19 cellular contexts compared by ENCODE assay signal in the genomic region with DNA sequence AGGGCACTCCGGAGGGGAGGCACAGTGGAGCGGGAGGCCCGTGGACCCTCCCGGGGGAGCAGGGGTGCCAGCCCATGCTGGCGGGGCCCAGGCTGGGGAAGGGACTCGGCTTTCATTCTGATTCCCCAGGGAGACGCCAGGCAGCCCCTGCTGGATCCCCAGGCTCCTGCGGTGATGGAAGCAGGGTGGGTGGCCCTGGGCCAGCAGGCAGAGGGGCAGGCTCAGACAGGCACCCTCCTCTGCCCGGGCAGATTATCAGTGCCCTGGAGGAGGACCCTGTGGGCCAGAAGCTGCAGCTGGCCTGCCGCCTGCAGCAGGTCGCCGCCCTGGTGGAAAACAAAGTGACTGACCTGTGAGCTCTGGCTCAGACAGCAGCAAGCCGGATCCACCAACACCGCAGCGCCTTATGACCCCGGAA. TPM values are rescaled to one million over a fixed set of nuclear protein-coding genes. Genes with fewer than 3 reads are reported as not detected.
DNase-seq lines count a peak whose midpoint lies in the region; ATAC-seq, FAIRE-seq and TF ChIP-seq lines count a peak whose summit lies in the region.
"Had no signal": no experiment of that assay in that cellular context is flagged by ENCODE, and none has a peak within 500 bp of the region (broad histone marks: within the 10 kb centered on the region; RNA-seq: fewer than 3 reads in every experiment).

No MANE protein-coding gene starts in this region.

- no peaks in the 10 kb centered on the region for H4K20me1 ChIP-seq in H1 (replicated peaks in 1 of 2; ENCODE audit: control insufficient read depth in 1 of 2, insufficient read depth in 2 of 2, low read length in 2 of 2)

- H4K5ac ChIP-seq in H1 (ENCODE audit: insufficient read length, low read depth, low read length), result no peak overlapping the region

- no peaks in the 10 kb centered on the region for H3K79me2 ChIP-seq in H1 (ENCODE audit: control insufficient read depth in 1 of 2, insufficient read depth in 2 of 2, low read length in 2 of 2)

- H3K27ac ChIP-seq in H1 (ENCODE audit: low read depth, low read length), result no peak overlapping the region
- H3K27ac ChIP-seq: HL-60, stomach had no signal

- H2BK20ac ChIP-seq in H1 (ENCODE audit: low read length), result no peak overlapping the region

- H2BK5ac ChIP-seq in H1 (ENCODE audit: low read depth, low read length), result no peak overlapping the region

- POLR2A ChIA-PET in H1 (lab: Charles Lee; ENCODE audit: partially characterized antibody), result interaction anchor here (1.0 to 3.3 kb wide), 3 partner anchors 11 to 25 kb away, joined by 3 to 13 read pairs (median 4); a partner anchor contains a TSS

- 94% methylated on average over 8 of the region's 16 CpGs; no CpG with 5 or more reads in 1 of the 2 experiments for WGBS in H1 (ENCODE audit: extremely low coverage in 1 of 2, insufficient coverage in 1 of 2, insufficient read length in 1 of 2, insufficient replicate concordance in 2 of 2, low coverage in 1 of 2, low lambda C conversion rate in 2 of 2, missing lambda C conversion rate in 1 of 2), 2 experiments

- TF ChIP-seq RAD21 in H1 (IDR thresholded peaks at IDR 0.05 in 1 of 2, conservative IDR thresholded peaks at IDR 0.05 in 1 of 2; ENCODE audit: low read depth in 2 of 2, low read length in 2 of 2), result 0 out of 4 replicates have a peak, but pooled peaks of 1 of the 2 experiments have one; percentile 8

- no peak overlapping the region for H3K9ac ChIP-seq in H1 (replicated peaks in 1 of 4; ENCODE audit: extremely low read depth in 1 of 4, low read depth in 3 of 4, low read length in 3 of 4)

- no peaks in the 10 kb centered on the region for H3K36me3 ChIP-seq in GM06990 (ENCODE audit: control insufficient read depth, insufficient read depth, low read length)
- no peaks in the 10 kb centered on the region for H3K36me3 ChIP-seq in H1 (ENCODE audit: control insufficient read depth in 2 of 4, insufficient read depth in 4 of 4, low read length in 3 of 4)

- FAIRE-seq in H1 (lab: Jason Lieb, UNC), result no peak

- no peak for TF ChIP-seq EP300 in H1 (IDR thresholded peaks at IDR 0.05; ENCODE audit: borderline replicate concordance in 1 of 2, low read depth in 2 of 2, low read length in 2 of 2)

- no peak overlapping the region for H4K91ac ChIP-seq in H1 (replicated peaks; ENCODE audit: insufficient read length, low read length)

- no peaks in the 10 kb centered on the region for H3K23me2 ChIP-seq in H1 (ENCODE audit: low read depth, low read length)

- H2BK15ac ChIP-seq in H1 (ENCODE audit: low read length), result no peak overlapping the region

- no peak overlapping the region for H3K4me3 ChIP-seq in AG10803 (ENCODE audit: low read length)
- H3K4me3 ChIP-seq in GM06990 (replicated peaks; ENCODE audit: low read depth, low read length), result no peak overlapping the region
- H3K4me3 ChIP-seq in H1 (ENCODE audit: extremely low read depth in 1 of 4, insufficient read depth in 2 of 4, low read depth in 3 of 4, low read length in 4 of 4), result no peak overlapping the region
- H3K4me3 ChIP-seq: lung, stomach had no signal

- ATAC-seq in GM19467 (IDR thresholded peaks at IDR 0.05; ENCODE audit: unreplicated experiment) (no peak), HG03354 (IDR thresholded peaks at IDR 0.05; ENCODE audit: poor library complexity, severe bottlenecking, unreplicated experiment) (no peak)

- no peak overlapping the region for H3K14ac ChIP-seq in H1 (ENCODE audit: insufficient read length)

- CTCF ChIA-PET in H1 (lab: Charles Lee; ENCODE audit: partially characterized antibody), result interaction anchor here (0.6 to 3.0 kb wide), 11 partner anchors 11 to 128 kb away, joined by 3 to 10 read pairs (median 4); a partner anchor contains a TSS

- no peak overlapping the region for H3K18ac ChIP-seq in H1 (ENCODE audit: extremely low read depth, low read length)

- H3K79me1 ChIP-seq in H1 (ENCODE audit: low read depth, low read length), result no peaks in the 10 kb centered on the region

- H2AFZ ChIP-seq in H1 (ENCODE audit: low read length), result no peak overlapping the region

- no peak overlapping the region for H2BK120ac ChIP-seq in H1 (replicated peaks; ENCODE audit: low read depth, low read length)

- no peak overlapping the region for H3K56ac ChIP-seq in H1 (replicated peaks; ENCODE audit: insufficient read length, low read depth, low read length)

- TF ChIP-seq CTCF in AG10803 (conservative IDR thresholded peaks at IDR 0.05; ENCODE audit: low read length) (0 out of 2 replicates have a peak, but pooled peaks have one; percentile 4), GM06990 (IDR thresholded peaks at IDR 0.05; ENCODE audit: insufficient read depth, low read length, poor library complexity, severe bottlenecking) (peak; percentile 13), H1 (IDR thresholded peaks at IDR 0.05; ENCODE audit: control extremely low read depth in 1 of 3, insufficient read depth in 1 of 3, low read depth in 1 of 3, low read length in 3 of 3) (peak in 2 of 3 experiments; percentile 40 to 49; a peak in 3 of 4 replicates)

- H2AK5ac ChIP-seq in H1 (ENCODE audit: low read depth, low read length), result no peak overlapping the region

- no peak overlapping the region for H3K4me2 ChIP-seq in H1 (ENCODE audit: insufficient read depth in 1 of 2, low read depth in 2 of 2, low read length in 2 of 2)

- H3K27me3 ChIP-seq in GM06990 (replicated peaks; ENCODE audit: control insufficient read depth, insufficient read depth, low read length) (no peaks in the 10 kb centered on the region; the same call in 1 of the 2 replicates), H1 (replicated peaks in 1 of 4; ENCODE audit: control insufficient read depth in 3 of 4, extremely low read depth in 1 of 4, insufficient read depth in 3 of 4, low read length in 3 of 4) (no peaks in the 10 kb centered on the region)

- no peaks in the 10 kb centered on the region for H3K4me1 ChIP-seq in H1 (replicated peaks in 1 of 4; ENCODE audit: control insufficient read depth in 3 of 4, insufficient read depth in 4 of 4, low read length in 3 of 4)

- no peak overlapping the region for H3K4ac ChIP-seq in H1 (replicated peaks; ENCODE audit: insufficient read length, low read depth, low read length)

- H3K23ac ChIP-seq in H1 (ENCODE audit: insufficient read length), result no peak overlapping the region

- TF ChIP-seq POLR2A in H1 (IDR thresholded peaks at IDR 0.05; ENCODE audit: control extremely low read depth in 1 of 2, low read depth in 2 of 2, low read length in 2 of 2), result no peak

- H4K8ac ChIP-seq in H1 (ENCODE audit: extremely low read depth, insufficient read depth, low read length), result no peak overlapping the region

- DNase-seq in AG10803 (ENCODE audit: low read depth), result no peak
- DNase-seq in GM06990 (ENCODE audit: extremely low read depth, insufficient read length), result no peak
- DNase-seq in NCI-H1694 treated with DMSO at 0.1 percent for 48 hours (lab: John Stamatoyannopoulos, UW), result peak; percentile 58
- DNase-seq in H1 (ENCODE audit: low read depth in 1 of 2, low spot score in 2 of 2), result no peak
- no peak for DNase-seq in NCI-H446 treated with DMSO at 0.1 percent for 48 hours (lab: John Stamatoyannopoulos, UW)
- DNase-seq in SHP77 (lab: John Stamatoyannopoulos, UW), result no peak
- DNase-seq: activated CD4-positive, alpha-beta memory T cell treated with anti-CD3 and anti-CD28 coated beads, Interleukin-2, amount 10 ng/mL, durations not matched to agents 7 days and 5 days; anterior cingulate cortex; C1 segment of cervical spinal cord; dermis blood vessel endothelial cell; GDM1; nephron progenitor cell; SIG-M5; stomach had no signal

- H3K9me3 ChIP-seq in H1 (ENCODE audit: insufficient read depth in 2 of 2, low read depth in 1 of 2, low read length in 1 of 2), result no peaks in the 10 kb centered on the region
- H3K9me3 ChIP-seq: stomach had no signal

- no peak overlapping the region for H2BK12ac ChIP-seq in H1 (ENCODE audit: low read depth, low read length)

RNA-seq across cellular contexts. Expression of a gene that starts 2.1 kb away (rescaled TPM):
- total RNA-seq in H1 (2021; fragmentation: NEBNext Ultra II Directional; extraction: Animal tissue kit (Norgen Biotek cat#: 25700)), result not detected in 2 replicates
- polyA plus RNA-seq in H1 (2011; rRNA removed), result not detected in 2 replicates
- 0.01 TPM for polyA plus RNA-seq in H1 (2011; cell fraction: cytosol; rRNA removed)
- polyA plus RNA-seq in H1 (2011; cell fraction: nucleus; rRNA removed), result 0.30 TPM
- polyA plus RNA-seq in H1 (2012, experiment 1 of 2), result 0.30 to 0.56 TPM (median 0.49 TPM) in 4 replicates
- polyA plus RNA-seq in H1 (2012, experiment 2 of 2), result 0.09 TPM
- polyA plus RNA-seq in H1 (2013, experiment 1 of 2), result 0.06 TPM
- polyA plus RNA-seq in H1 (2013, experiment 2 of 2), result 0.04 TPM
- not detected in 2 replicates for polyA minus RNA-seq in H1 (2011; rRNA and poly(A)+ RNA removed)
- not detected for polyA minus RNA-seq in H1 (2011; cell fraction: cytosol; rRNA and poly(A)+ RNA removed)
- polyA minus RNA-seq in H1 (2011; cell fraction: nucleus; rRNA and poly(A)+ RNA removed), result not detected
- total RNA-seq: activated CD4-positive, alpha-beta memory T cell treated with anti-CD3 and anti-CD28 coated beads, Interleukin-2, amount 10 ng/mL, durations not matched to agents 7 days and 5 days; activated T-helper 2 cell treated with anti-CD3 and anti-CD28 coated beads, Interferon-gamma antibody, Interleukin-2, Interleukin-4, amounts not matched to agents 10 μg/mL and 5 μg/mL and 100 μg/mL, durations not matched to agents 14 hours and 24 hours and 36 hours had no signal

RNA-seq across cellular contexts. Expression of a gene that starts 14.6 kb away (rescaled TPM):
- 2.7 TPM in 2 replicates for total RNA-seq in H1 (2021; fragmentation: NEBNext Ultra II Directional; extraction: Animal tissue kit (Norgen Biotek cat#: 25700))
- 1.2 and 1.6 TPM in 2 replicates for polyA plus RNA-seq in H1 (2011; rRNA removed)
- polyA plus RNA-seq in H1 (2011; cell fraction: cytosol; rRNA removed), result 1.8 TPM
- polyA plus RNA-seq in H1 (2011; cell fraction: nucleus; rRNA removed), result 11.4 TPM
- polyA plus RNA-seq in H1 (2012, experiment 1 of 2), result 1.4 to 3.3 TPM (median 2.3 TPM) in 4 replicates
- 0.62 TPM for polyA plus RNA-seq in H1 (2012, experiment 2 of 2)
- 2.4 TPM for polyA plus RNA-seq in H1 (2013, experiment 1 of 2)
- 1.8 TPM for polyA plus RNA-seq in H1 (2013, experiment 2 of 2)
- polyA minus RNA-seq in H1 (2011; rRNA and poly(A)+ RNA removed), result 1.4 and 4.4 TPM in 2 replicates
- 1.1 TPM for polyA minus RNA-seq in H1 (2011; cell fraction: cytosol; rRNA and poly(A)+ RNA removed)
- 3.7 TPM for polyA minus RNA-seq in H1 (2011; cell fraction: nucleus; rRNA and poly(A)+ RNA removed)

RNA-seq across cellular contexts. Expression of a gene that starts 15.5 kb away (rescaled TPM):
- total RNA-seq in H1 (2021; fragmentation: NEBNext Ultra II Directional; extraction: Animal tissue kit (Norgen Biotek cat#: 25700)), result 36.1 and 39.4 TPM in 2 replicates
- polyA plus RNA-seq in H1 (2011; rRNA removed), result 66.7 and 96.2 TPM in 2 replicates
- polyA plus RNA-seq in H1 (2011; cell fraction: cytosol; rRNA removed), result 66.7 TPM
- 130 TPM for polyA plus RNA-seq in H1 (2011; cell fraction: nucleus; rRNA removed)
- 43.8 to 59.4 TPM (median 53.4 TPM) in 4 replicates for polyA plus RNA-seq in H1 (2012, experiment 1 of 2)
- polyA plus RNA-seq in H1 (2012, experiment 2 of 2), result 48.4 TPM
- 40.6 TPM for polyA plus RNA-seq in H1 (2013, experiment 1 of 2)
- 39.3 TPM for polyA plus RNA-seq in H1 (2013, experiment 2 of 2)
- 68.8 and 76.7 TPM in 2 replicates for polyA minus RNA-seq in H1 (2011; rRNA and poly(A)+ RNA removed)
- 34.0 TPM for polyA minus RNA-seq in H1 (2011; cell fraction: cytosol; rRNA and poly(A)+ RNA removed)
- 43.0 TPM for polyA minus RNA-seq in H1 (2011; cell fraction: nucleus; rRNA and poly(A)+ RNA removed)

RNA-seq across cellular contexts. Expression of a gene that starts 15.8 kb away (rescaled TPM):
- 161 and 168 TPM in 2 replicates for total RNA-seq in H1 (2021; fragmentation: NEBNext Ultra II Directional; extraction: Animal tissue kit (Norgen Biotek cat#: 25700))
- 642 and 734 TPM in 2 replicates for polyA plus RNA-seq in H1 (2011; rRNA removed)
- polyA plus RNA-seq in H1 (2011; cell fraction: cytosol; rRNA removed), result 365 TPM
- polyA plus RNA-seq in H1 (2011; cell fraction: nucleus; rRNA removed), result 398 TPM
- 175 to 309 TPM (median 297 TPM) in 4 replicates for polyA plus RNA-seq in H1 (2012, experiment 1 of 2)
- polyA plus RNA-seq in H1 (2012, experiment 2 of 2), result 443 TPM
- polyA plus RNA-seq in H1 (2013, experiment 1 of 2), result 365 TPM
- 421 TPM for polyA plus RNA-seq in H1 (2013, experiment 2 of 2)
- 125 and 128 TPM in 2 replicates for polyA minus RNA-seq in H1 (2011; rRNA and poly(A)+ RNA removed)
- 271 TPM for polyA minus RNA-seq in H1 (2011; cell fraction: cytosol; rRNA and poly(A)+ RNA removed)
- 60.7 TPM for polyA minus RNA-seq in H1 (2011; cell fraction: nucleus; rRNA and poly(A)+ RNA removed)

RNA-seq across cellular contexts. Expression of a gene that starts 51.7 kb away (rescaled TPM):
- total RNA-seq in H1 (2021; fragmentation: NEBNext Ultra II Directional; extraction: Animal tissue kit (Norgen Biotek cat#: 25700)), result 169 and 174 TPM in 2 replicates
- 45.8 and 77.2 TPM in 2 replicates for polyA plus RNA-seq in H1 (2011; rRNA removed)
- polyA plus RNA-seq in H1 (2011; cell fraction: cytosol; rRNA removed), result 90.6 TPM
- polyA plus RNA-seq in H1 (2011; cell fraction: nucleus; rRNA removed), result 221 TPM
- polyA plus RNA-seq in H1 (2012, experiment 1 of 2), result 98.3 to 127 TPM (median 121 TPM) in 4 replicates
- 85.6 TPM for polyA plus RNA-seq in H1 (2012, experiment 2 of 2)
- polyA plus RNA-seq in H1 (2013, experiment 1 of 2), result 175 TPM
- polyA plus RNA-seq in H1 (2013, experiment 2 of 2), result 166 TPM
- polyA minus RNA-seq in H1 (2011; rRNA and poly(A)+ RNA removed), result 38.4 and 47.0 TPM in 2 replicates
- 51.6 TPM for polyA minus RNA-seq in H1 (2011; cell fraction: cytosol; rRNA and poly(A)+ RNA removed)
- 37.1 TPM for polyA minus RNA-seq in H1 (2011; cell fraction: nucleus; rRNA and poly(A)+ RNA removed)
